Comparison of ENCODE assay signal across 31 cellular contexts in the genomic region with DNA sequence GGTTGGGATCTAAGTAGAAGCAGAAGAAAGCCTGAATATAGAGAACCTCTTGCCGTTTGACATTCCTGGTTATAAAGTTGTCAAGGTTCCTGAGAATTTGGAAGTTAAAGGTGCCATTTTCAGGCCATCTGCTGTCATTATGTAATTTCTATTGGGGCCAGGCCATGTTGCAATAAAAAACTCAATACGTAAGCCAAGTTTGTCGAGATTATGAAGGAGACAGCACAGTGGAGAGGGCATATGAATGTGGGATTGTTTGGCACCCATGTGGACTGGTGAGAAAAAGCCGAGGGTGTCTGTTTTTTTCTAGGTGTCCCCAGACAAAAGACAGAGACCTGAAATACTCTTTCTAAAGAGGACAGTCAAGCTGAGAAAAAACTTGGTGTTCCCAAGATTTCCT. TPM values are rescaled to one million over a fixed set of nuclear protein-coding genes. Genes with fewer than 3 reads are reported as not detected.
"Had no signal": no experiment of that assay in that cellular context is flagged by ENCODE, and none has a peak within 500 bp of the region (broad histone marks: within the 10 kb centered on the region; RNA-seq: fewer than 3 reads in every experiment).

No MANE protein-coding gene starts in this region.

- H3K9ac ChIP-seq: neural progenitor cell, parathyroid adenoma had no signal

- DNase-seq: caudate nucleus; cerebellar nuclear complex; cortex of kidney; effector CD4-positive, alpha-beta T cell; foreskin keratinocyte; heart right ventricle; islet precursor cell; kidney glomerular epithelial cell; left colon; left ventricle myocardium superior; mesenchymal stem cell; midbrain; naive thymus-derived CD4-positive, alpha-beta T cell; stimulated activated CD4-positive, alpha-beta T cell treated with anti-CD3 and anti-CD28 coated beads, Interleukin-2, amount 100 ng/mL, for 24 hours; stimulated activated CD4-positive, alpha-beta T cell treated with anti-CD3 and anti-CD28 coated beads, Interleukin-4, amount 100 ng/mL, for 24 hours; stimulated activated naive CD8-positive, alpha-beta T cell treated with anti-CD3 and anti-CD28 coated beads, Interleukin-15, Interleukin-2, amounts not matched to agents 100 U/mL and 50 U/mL, for 24 hours; substantia nigra had no signal

- H3K9me3 ChIP-seq: gastroesophageal sphincter, heart right ventricle, thoracic aorta, tibial nerve had no signal

- H3K79me2 ChIP-seq: parathyroid adenoma had no signal

- H3K4me1 ChIP-seq: foreskin keratinocyte, gastroesophageal sphincter, heart right ventricle, neural progenitor cell, parathyroid adenoma, tibial nerve had no signal

- H3K4me3 ChIP-seq: gastroesophageal sphincter, heart right ventricle, neural progenitor cell, thoracic aorta, tibial nerve had no signal

- H2AFZ ChIP-seq: neural progenitor cell, parathyroid adenoma had no signal

- H3K27me3 ChIP-seq: foreskin keratinocyte, gastroesophageal sphincter, heart right ventricle, neural progenitor cell, tibial nerve had no signal

- ATAC-seq: foreskin keratinocyte; gastroesophageal sphincter; heart right ventricle; left colon; left ventricle myocardium superior; naive thymus-derived CD4-positive, alpha-beta T cell; sciatic nerve; stimulated activated effector memory CD8-positive, alpha-beta T cell treated with anti-CD3 and anti-CD28 coated beads, Interleukin-12 subunit alpha, Interleukin-12 subunit beta, amount 100 ng/mL, for 72 hours; stimulated activated naive CD8-positive, alpha-beta T cell treated with anti-CD3 and anti-CD28 coated beads, Interleukin-15, Interleukin-2, amounts not matched to agents 100 U/mL and 50 U/mL, for 24 hours had no signal

- H3K27ac ChIP-seq: foreskin keratinocyte, gastroesophageal sphincter, heart right ventricle, neural progenitor cell, parathyroid adenoma, thoracic aorta, tibial nerve had no signal

- H3K36me3 ChIP-seq: gastroesophageal sphincter, heart right ventricle, neural progenitor cell, thoracic aorta, tibial nerve had no signal

- H3K4me2 ChIP-seq: neural progenitor cell had no signal

RNA-seq across cellular contexts. Expression of gene HSD3B1, which starts 18.8 kb away (rescaled TPM):
- total RNA-seq: dermis microvascular lymphatic vessel endothelial cell; fibroblast of lung; foreskin keratinocyte; gastroesophageal sphincter; heart right ventricle; left ventricle myocardium superior; lung microvascular endothelial cell; mucosa of gallbladder; naive thymus-derived CD4-positive, alpha-beta T cell; osteoblast; progenitor cell of endocrine pancreas; sciatic nerve; thoracic aorta; tibial nerve had no signal
- polyA plus RNA-seq: esophagus; fibroblast of lung; heart right ventricle; naive thymus-derived CD4-positive, alpha-beta T cell had no signal
